In genomic region chr7:106176414-106177294, GRCh38 we compare ENCODE assay signal across 8 cellular contexts.
DNase-seq lines count a peak whose midpoint lies in the region; ATAC-seq, FAIRE-seq and TF ChIP-seq lines count a peak whose summit lies in the region.

No MANE protein-coding gene starts in this region.

- peak; percentile 61 for ATAC-seq in GM21786 (IDR thresholded peaks at IDR 0.05; ENCODE audit: unreplicated experiment)
- no peak for ATAC-seq in HG02970 (IDR thresholded peaks at IDR 0.05; ENCODE audit: low FRiP score, unreplicated experiment)

- no peak overlapping the region for H3K4me3 ChIP-seq in small intestine (ENCODE audit: low read depth in 1 of 2, low read length in 2 of 2)

- H3K27me3 ChIP-seq in small intestine (ENCODE audit: control insufficient read depth in 2 of 2, insufficient read depth in 2 of 2, low read length in 2 of 2) = no peaks in the 10 kb centered on the region

- FAIRE-seq in D721Med (lab: Jason Lieb, UNC) (no peak), small intestine (lab: Jason Lieb, UNC) (no peak)

- no peaks in the 10 kb centered on the region for H3K4me1 ChIP-seq in small intestine (ENCODE audit: control insufficient read depth in 2 of 2, insufficient read depth in 1 of 2, low read depth in 1 of 2, low read length in 1 of 2)

- TF ChIP-seq CTCF in D721Med (IDR thresholded peaks at IDR 0.05; ENCODE audit: insufficient read depth, missing control alignments) = peak; percentile 99

- H3K27ac ChIP-seq in small intestine (ENCODE audit: low read depth in 1 of 2, low read length in 1 of 2) = no peak overlapping the region

- H3K9me3 ChIP-seq in small intestine (ENCODE audit: control insufficient read depth, low read depth) = no peaks in the 10 kb centered on the region

- no peaks in the 10 kb centered on the region for H3K36me3 ChIP-seq in small intestine (ENCODE audit: control insufficient read depth in 2 of 2, insufficient read depth in 2 of 2, low read length in 2 of 2)

- DNase-seq in D721Med (ENCODE audit: insufficient read length, low spot score) = peak; percentile 58
- DNase-seq in NCI-H128 (lab: John Stamatoyannopoulos, UW; ENCODE audit: unreplicated experiment) = peak; percentile 31
- peak; percentile 57 for DNase-seq in T-helper 9 cell
- DNase-seq in astrocyte of the hippocampus (ENCODE audit: low read depth, low spot score) = peak; percentile 92
- DNase-seq in iPS DF 19.7 (ENCODE audit: low read depth, low spot score) = peak; percentile 56
- DNase-seq in small intestine = peak; percentile 68

- 15 to 18% (median 18%) methylated on average over 10 to 11 of the region's 11 CpGs for WGBS in small intestine, 3 donors

Comparison
In these comparisons a context has a peak if more than half of its experiments do, and no peak if none do; other contexts are left out.
1. DNase-seq: peak in every context shown above with its lines; median percentile 92 in astrocyte of the hippocampus; 68 in small intestine; 58 in D721Med; 57 in T-helper 9 cell; 56 in iPS DF 19.7; 31 in NCI-H128.